In genomic region chr1:14758962-14759361, GRCh38 we compare ENCODE assay signal across 25 cellular contexts.
DNase-seq lines count a peak whose midpoint lies in the region; ATAC-seq, FAIRE-seq and TF ChIP-seq lines count a peak whose summit lies in the region.
"Had no signal": no experiment of that assay in that cellular context is flagged by ENCODE, and none has a peak within 500 bp of the region (broad histone marks: within the 10 kb centered on the region; RNA-seq: fewer than 3 reads in every experiment).

No MANE protein-coding gene starts in this region.

- DNase-seq in NCI-H82 (lab: John Stamatoyannopoulos, UW) (peak; percentile 28), NCI-H82 treated with DMSO at 0.1 percent for 48 hours (lab: John Stamatoyannopoulos, UW; ENCODE audit: unreplicated experiment) (no peak), endodermal cell (peak; percentile 60), keratinocyte (ENCODE audit: low read depth, low spot score) (no peak), progenitor cell of endocrine pancreas (ENCODE audit: low spot score, unreplicated experiment) (no peak), NOMO-1 (lab: John Stamatoyannopoulos, UW; ENCODE audit: unreplicated experiment in 2 of 2) (no peak)
- DNase-seq: Caco-2; CD8-positive, alpha-beta T cell; NCI-H1092 treated with DMSO at 0.1 percent for 48 hours; NCI-H1436 treated with DMSO at 0.1 percent for 48 hours; NCI-H187 treated with DMSO at 0.1 percent for 48 hours; NCI-H2171 treated with DMSO at 0.1 percent for 48 hours; NCI-H345; NCI-H510A treated with DMSO at 0.1 percent for 48 hours; PC-3; SK-N-SH had no signal

- H3K36me3 Mint-ChIP-seq in endodermal cell (ENCODE audit: low read depth) = no peaks in the 10 kb centered on the region
- H3K36me3 Mint-ChIP-seq in progenitor cell of endocrine pancreas (ENCODE audit: insufficient read depth) = no peaks in the 10 kb centered on the region
- H3K36me3 Mint-ChIP-seq: CD8-positive, alpha-beta T cell had no signal

- no peak overlapping the region for H3K9ac ChIP-seq in endodermal cell (ENCODE audit: extremely low read depth, low read length, poor library complexity, severe bottlenecking)
- H3K9ac ChIP-seq in keratinocyte (ENCODE audit: control insufficient read depth, extremely low read depth, insufficient read depth, low read length) = no peak overlapping the region
- H3K9ac ChIP-seq: SK-N-SH had no signal

- H3K9me3 Mint-ChIP-seq in endodermal cell (peaks cover 3% of the 10 kb centered on the region), progenitor cell of endocrine pancreas (ENCODE audit: low read depth) (no peaks in the 10 kb centered on the region)
- H3K9me3 Mint-ChIP-seq: CD8-positive, alpha-beta T cell had no signal

- no peak overlapping the region for H3K27ac ChIP-seq in endodermal cell (ENCODE audit: low read depth, low read length)
- no peak overlapping the region for H3K27ac ChIP-seq in keratinocyte (ENCODE audit: control insufficient read depth, insufficient read depth, low read length)
- H3K27ac ChIP-seq: 22Rv1, C4-2B, HL-60 had no signal

- H3K4me1 ChIP-seq in endodermal cell (ENCODE audit: control insufficient read depth, insufficient read depth, low read length) = peaks cover 2% of the 10 kb centered on the region
- peaks cover 45% of the 10 kb centered on the region for H3K4me1 ChIP-seq in keratinocyte (ENCODE audit: control insufficient read depth, extremely low read depth, insufficient read depth, low read length)
- H3K4me1 ChIP-seq: Caco-2, HAP-1 had no signal

- no peaks in the 10 kb centered on the region for H3K79me2 ChIP-seq in keratinocyte (ENCODE audit: control insufficient read depth, insufficient read depth, low read length)

- no peak overlapping the region for H3K4me3 Mint-ChIP-seq in endodermal cell
- no peak overlapping the region for H3K4me3 Mint-ChIP-seq in progenitor cell of endocrine pancreas (ENCODE audit: low read depth)
- H3K4me3 Mint-ChIP-seq: B cell; CD8-positive, alpha-beta T cell; IgD-negative memory B cell had no signal

- TF ChIP-seq CTCF in endodermal cell (conservative IDR thresholded peaks at IDR 0.05) (no peak), keratinocyte (optimal IDR thresholded peaks at IDR 0.05 in 1 of 3, IDR thresholded peaks at IDR 0.05 in 1 of 3, conservative IDR thresholded peaks at IDR 0.05 in 1 of 3; ENCODE audit: extremely low read depth in 1 of 3, insufficient read depth in 2 of 3, low read length in 3 of 3) (no peak), progenitor cell of endocrine pancreas (IDR thresholded peaks at IDR 0.05; ENCODE audit: unreplicated experiment) (no peak)

- FAIRE-seq in keratinocyte (lab: Jason Lieb, UNC) = peak; percentile 64
- FAIRE-seq: G401.6 had no signal

- dilution Hi-C loops in keratinocyte (cut with MboI; ENCODE audit: extremely low pct_ligation_motif_present, low sequenced_read_pairs) = no loop called here

- peak overlapping the region; percentile 50 for H3K4me2 ChIP-seq in keratinocyte (ENCODE audit: control insufficient read depth, extremely low read depth, insufficient read depth, low read depth, low read length)
- H3K4me2 ChIP-seq: SK-N-SH had no signal

- 56% methylated on average over 5 to 9 of the region's 9 CpGs for WGBS in endodermal cell (ENCODE audit: insufficient coverage in 1 of 2, insufficient read length in 1 of 2), 2 experiments

- no peaks in the 10 kb centered on the region for H3K27me3 ChIP-seq in endodermal cell (ENCODE audit: control insufficient read depth, insufficient read depth, low read length, poor library complexity, severe bottlenecking)
- H3K27me3 ChIP-seq in keratinocyte (ENCODE audit: control insufficient read depth, extremely low read depth, insufficient read depth, low read length) = no peaks in the 10 kb centered on the region

- H3K27me3 Mint-ChIP-seq in endodermal cell (ENCODE audit: insufficient read depth) (no peaks in the 10 kb centered on the region), progenitor cell of endocrine pancreas (no peaks in the 10 kb centered on the region)

- no peak for ATAC-seq in HG03571 (IDR thresholded peaks at IDR 0.05; ENCODE audit: unreplicated experiment)
- no peak for ATAC-seq in GM21367 (IDR thresholded peaks at IDR 0.05; ENCODE audit: unreplicated experiment)
- ATAC-seq: CD8-positive, alpha-beta T cell; PC-3 had no signal

- no peaks in the 10 kb centered on the region for H4K20me1 ChIP-seq in keratinocyte (ENCODE audit: control insufficient read depth, extremely low read depth, insufficient read depth, low read length)

- H3K9me1 ChIP-seq in keratinocyte (ENCODE audit: control insufficient read depth, extremely low read depth, insufficient read depth, low read length) = no peaks in the 10 kb centered on the region

- no peak overlapping the region for H3K4me3 ChIP-seq in endodermal cell (ENCODE audit: low read length)
- no peak overlapping the region for H3K4me3 ChIP-seq in keratinocyte (ENCODE audit: control insufficient read depth in 2 of 3, extremely low read depth in 1 of 3, insufficient read depth in 2 of 3, low read depth in 1 of 3, low read length in 3 of 3)
- H3K4me3 ChIP-seq: HAP-1 had no signal

- H3K4me1 Mint-ChIP-seq in endodermal cell (peaks cover 58% of the 10 kb centered on the region), progenitor cell of endocrine pancreas (ENCODE audit: low read depth) (peaks cover 43% of the 10 kb centered on the region)

- peak overlapping the region; percentile 9 for H3K27ac Mint-ChIP-seq in endodermal cell
- peak overlapping the region; percentile 7 for H3K27ac Mint-ChIP-seq in progenitor cell of endocrine pancreas
- H3K27ac Mint-ChIP-seq: B cell; CD8-positive, alpha-beta T cell; IgD-negative memory B cell had no signal

- H3K9me3 ChIP-seq in endodermal cell (ENCODE audit: control insufficient read depth, low read length) (no peaks in the 10 kb centered on the region), keratinocyte (ENCODE audit: control insufficient read depth, low read depth, low read length) (no peaks in the 10 kb centered on the region)
- H3K9me3 ChIP-seq: Caco-2, HAP-1, SK-N-SH had no signal

- no peaks in the 10 kb centered on the region for H3K36me3 ChIP-seq in endodermal cell (ENCODE audit: control insufficient read depth, insufficient read depth, low read length)
- no peaks in the 10 kb centered on the region for H3K36me3 ChIP-seq in keratinocyte (ENCODE audit: control insufficient read depth in 2 of 2, extremely low read depth in 1 of 2, insufficient read depth in 2 of 2, low read length in 2 of 2)
- H3K36me3 ChIP-seq: HAP-1 had no signal

- H2AFZ ChIP-seq in keratinocyte (ENCODE audit: control insufficient read depth, low read length) = no peak overlapping the region

Comparison
In these comparisons a context has a peak if more than half of its experiments do, and no peak if none do; other contexts are left out.
1. DNase-seq: peak in NCI-H82 (single experiment) and endodermal cell (single experiment); none in NCI-H82 treated with DMSO at 0.1 percent for 48 hours (single experiment), keratinocyte (single experiment), progenitor cell of endocrine pancreas (single experiment) and NOMO-1 (0 of 2).